Comparison of ENCODE assay signal across 17 cellular contexts in the genomic region with DNA sequence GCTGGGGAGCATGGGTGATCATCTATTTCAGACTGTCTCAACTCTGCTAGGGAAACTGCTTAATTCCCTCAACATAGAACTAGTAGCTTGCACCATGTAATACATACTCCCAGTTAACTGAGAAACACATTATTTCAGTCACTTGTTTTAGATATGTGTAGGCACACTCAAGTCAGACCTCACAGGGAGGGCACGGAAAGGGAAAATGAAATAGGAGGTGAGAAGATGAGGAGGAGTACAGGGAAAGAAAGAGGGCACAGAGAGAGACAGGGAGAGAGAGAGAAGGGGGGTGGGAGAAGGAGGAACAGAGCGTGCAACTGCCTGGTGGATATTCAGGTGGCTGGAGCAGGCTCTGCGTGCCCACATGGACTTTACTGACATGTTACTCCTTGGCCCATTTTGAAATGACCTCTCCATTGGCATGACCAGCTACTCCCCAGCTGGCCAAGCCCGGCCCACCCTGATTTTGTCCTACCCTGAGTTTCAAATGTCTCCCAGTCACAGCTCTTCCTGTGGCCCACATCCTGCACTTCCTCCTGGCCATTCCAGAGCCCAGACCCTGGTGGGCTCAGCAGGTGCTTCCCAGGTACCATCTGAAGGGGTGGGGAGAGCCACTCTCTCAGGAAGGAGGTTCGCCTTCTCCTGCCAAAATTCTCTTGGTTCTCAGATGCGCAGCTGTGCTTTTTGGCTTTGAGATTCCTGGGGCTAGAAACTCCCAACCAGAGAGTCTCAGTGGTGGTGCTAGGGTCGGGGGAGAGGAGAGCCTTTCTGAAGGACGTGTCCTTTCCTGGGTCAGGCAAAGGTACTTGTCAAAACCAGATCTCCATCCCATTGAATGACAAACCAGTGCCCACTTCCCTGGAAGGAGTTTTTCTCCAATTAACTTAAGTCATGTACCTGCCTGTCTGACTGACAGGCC.
"Had no signal": no experiment of that assay in that cellular context is flagged by ENCODE, and none has a peak within 500 bp of the region (broad histone marks: within the 10 kb centered on the region; RNA-seq: fewer than 3 reads in every experiment).

No MANE protein-coding gene starts in this region.

- H3K9me3 ChIP-seq: colonic mucosa, thyroid gland had no signal

- H3K4me3 ChIP-seq: breast epithelium, colonic mucosa, gastroesophageal sphincter, mucosa of descending colon, thyroid gland had no signal

- H3K4me1 ChIP-seq: breast epithelium, colonic mucosa, gastroesophageal sphincter, thyroid gland had no signal

- H3K36me3 ChIP-seq: breast epithelium, colonic mucosa, gastroesophageal sphincter, thyroid gland had no signal

- DNase-seq: activated B cell treated with CpG ODN at 0.5 μM for 24 hours; activated CD4-positive, alpha-beta T cell treated with anti-CD3 and anti-CD28 coated beads for 36 hours; activated CD4-positive, alpha-beta T cell treated with anti-CD3 and anti-CD28 coated beads, Interleukin-2, amount 50 U/mL, for 4 hours; activated gamma-delta T cell treated with Interleukin-2 at 50 U/mL for 16 hours; activated T-cell treated with anti-CD3 and anti-CD28 coated beads for 4 hours; colonic mucosa; left cardiac atrium; mucosa of descending colon; nephron progenitor cell; occipital lobe; retina; stimulated activated CD4-positive, alpha-beta T cell treated with anti-CD3 and anti-CD28 coated beads, Interleukin-2, amount 100 ng/mL, for 48 hours; stimulated activated naive CD4-positive, alpha-beta T cell; T1000; thyroid gland had no signal

- H3K27me3 ChIP-seq: breast epithelium, colonic mucosa, thyroid gland had no signal

- H3K27ac ChIP-seq: breast epithelium, colonic mucosa, gastroesophageal sphincter, thyroid gland had no signal

- ATAC-seq: activated CD4-positive, alpha-beta T cell treated with anti-CD3 and anti-CD28 coated beads for 36 hours; gastroesophageal sphincter; left cardiac atrium; mucosa of descending colon had no signal
